In the genomic region with DNA sequence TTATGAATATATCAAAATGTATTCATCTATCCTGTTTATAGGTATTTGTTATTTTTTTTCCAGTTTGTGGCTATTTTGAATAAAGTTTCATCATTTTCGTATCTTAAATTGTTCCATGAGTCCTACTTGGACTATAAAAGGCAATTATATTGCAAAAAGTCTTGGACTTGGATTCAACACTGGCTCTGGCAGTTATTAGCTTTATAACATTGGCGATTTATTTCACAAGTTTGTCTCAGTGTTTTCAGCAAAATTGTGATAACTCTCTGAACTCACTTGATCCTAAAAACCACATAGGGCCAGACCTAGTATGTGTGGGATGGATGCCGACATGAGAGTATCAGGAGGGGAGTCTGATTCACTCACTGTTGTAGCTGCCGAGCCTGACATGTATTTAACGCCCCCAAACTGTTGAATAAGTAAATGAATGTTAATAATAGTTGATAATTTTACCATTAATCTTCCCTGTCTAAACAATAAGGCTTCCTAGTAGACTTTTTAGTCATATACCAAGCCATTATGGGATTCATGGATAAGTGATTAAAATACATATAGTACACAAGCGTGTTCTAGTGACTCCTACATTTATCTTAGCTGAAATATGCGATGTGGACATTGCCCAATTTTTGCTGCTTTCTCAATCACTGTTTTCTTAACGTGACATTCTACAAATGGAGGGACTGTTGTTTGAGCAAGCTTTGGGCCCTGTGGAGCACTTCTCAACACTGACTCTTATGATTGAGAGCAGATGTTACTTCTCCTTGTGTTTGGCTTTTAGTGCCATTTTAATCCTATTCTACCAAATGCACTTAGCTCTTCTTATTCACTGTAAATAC, we compare ENCODE assay signal across 22 cellular contexts.
DNase-seq lines count a peak whose midpoint lies in the region; ATAC-seq and TF ChIP-seq lines count a peak whose summit lies in the region.
"Had no signal": no experiment of that assay in that cellular context is flagged by ENCODE, and none has a peak within 500 bp of the region (broad histone marks: within the 10 kb centered on the region; RNA-seq: fewer than 3 reads in every experiment).

No MANE protein-coding gene starts in this region.

- H3K36me3 ChIP-seq in SK-N-MC (ENCODE audit: insufficient read depth, low read length) (no peaks in the 10 kb centered on the region), subcutaneous abdominal adipose tissue (ENCODE audit: control insufficient read depth in 5 of 5, insufficient read depth in 5 of 5, low read length in 5 of 5) (no peaks in the 10 kb centered on the region), neural progenitor cell (no peaks in the 10 kb centered on the region)
- H3K36me3 ChIP-seq: adrenal gland had no signal

- H3K4me1 Mint-ChIP-seq in natural killer cell: no peaks in the 10 kb centered on the region
- H3K4me1 Mint-ChIP-seq in neural progenitor cell: peaks cover 2% of the 10 kb centered on the region

- no peak overlapping the region for H2AFZ ChIP-seq in neural progenitor cell (replicated peaks)

- peak; percentile 58 for DNase-seq in NCI-H2171 (lab: John Stamatoyannopoulos, UW)
- DNase-seq in NCI-H2171 treated with DMSO at 0.1 percent for 48 hours (lab: John Stamatoyannopoulos, UW): no peak
- DNase-seq in SK-N-MC (ENCODE audit: low read depth, low spot score): no peak
- no peak for DNase-seq in Right ventricle myocardium superior
- DNase-seq in NCI-H1092 treated with DMSO at 0.1 percent for 48 hours (lab: John Stamatoyannopoulos, UW): no peak
- no peak for DNase-seq in natural killer cell
- no peak for DNase-seq in neural progenitor cell (ENCODE audit: low spot score)
- DNase-seq: activated CD4-positive, alpha-beta T cell treated with anti-CD3 and anti-CD28 coated beads, Interleukin-2, amount 50 U/mL, for 1 hour; activated CD8-positive, alpha-beta memory T cell treated with anti-CD3 and anti-CD28 coated beads, Interleukin-2, amount 50 U/mL, for 48 hours; activated effector memory CD4-positive, alpha-beta T cell treated with anti-CD3 and anti-CD28 coated beads, Interleukin-2, amount 50 U/mL, for 16 hours; adrenal gland; caudate nucleus; effector CD4-positive, alpha-beta T cell; GF-D8; islet precursor cell; NCI-H446 had no signal

- H3K79me2 ChIP-seq in neural progenitor cell (ENCODE audit: low read depth): no peaks in the 10 kb centered on the region

- TF ChIP-seq CTCF in natural killer cell (IDR thresholded peaks at IDR 0.05) (no peak), neural progenitor cell (IDR thresholded peaks at IDR 0.05) (no peak)

- H3K27ac Mint-ChIP-seq in natural killer cell: no peak overlapping the region
- no peak overlapping the region for H3K27ac Mint-ChIP-seq in neural progenitor cell
- H3K27ac Mint-ChIP-seq: natural killer cell treated with Interleukin-12 subunit alpha and Interleukin-12 subunit beta and Interleukin-15 and Interleukin-18, amount 100 ng/mL, for 72 hours; stimulated activated naive CD8-positive, alpha-beta T cell treated with anti-CD3 and anti-CD28 coated beads, Interleukin-15, Interleukin-2, amounts not matched to agents 100 ng/mL and 50 ng/mL, for 24 hours; type B pancreatic cell had no signal

- H3K36me3 Mint-ChIP-seq in natural killer cell: no peaks in the 10 kb centered on the region
- H3K36me3 Mint-ChIP-seq in neural progenitor cell: no peaks in the 10 kb centered on the region
- H3K36me3 Mint-ChIP-seq: natural killer cell treated with Interleukin-12 subunit alpha and Interleukin-12 subunit beta and Interleukin-15 and Interleukin-18, amount 100 ng/mL, for 72 hours; type B pancreatic cell had no signal

- H3K27me3 ChIP-seq in subcutaneous abdominal adipose tissue (ENCODE audit: control insufficient read depth in 5 of 5, insufficient read depth in 4 of 5, low read length in 5 of 5) (no peaks in the 10 kb centered on the region), neural progenitor cell (no peaks in the 10 kb centered on the region)
- H3K27me3 ChIP-seq: adrenal gland had no signal

- no peaks in the 10 kb centered on the region for H4K20me1 ChIP-seq in neural progenitor cell (ENCODE audit: low read depth)

- H3K9me3 ChIP-seq in SK-N-MC (ENCODE audit: low read depth, low read length): no peaks in the 10 kb centered on the region
- peaks cover 0 to 2% (median 0%) of the 10 kb centered on the region in 5 donors for H3K9me3 ChIP-seq in subcutaneous abdominal adipose tissue (ENCODE audit: control insufficient read depth in 5 of 5, low read length in 5 of 5)
- H3K9me3 ChIP-seq in neural progenitor cell (ENCODE audit: low read depth): peaks cover 3% of the 10 kb centered on the region
- H3K9me3 ChIP-seq: adrenal gland had no signal

- H3K9me3 Mint-ChIP-seq in natural killer cell: peaks cover 0 to 1% of the 10 kb centered on the region in 2 donors
- peaks cover 4% of the 10 kb centered on the region for H3K9me3 Mint-ChIP-seq in neural progenitor cell
- H3K9me3 Mint-ChIP-seq: natural killer cell treated with Interleukin-12 subunit alpha and Interleukin-12 subunit beta and Interleukin-15 and Interleukin-18, amount 100 ng/mL, for 72 hours had no signal

- ATAC-seq in Right ventricle myocardium superior (ENCODE audit: poor library complexity): peak; percentile 93
- ATAC-seq in natural killer cell: no peak
- ATAC-seq: natural killer cell treated with Interleukin-12 subunit alpha and Interleukin-12 subunit beta and Interleukin-15 and Interleukin-18, amount 100 ng/mL, for 72 hours had no signal

- no peak overlapping the region for H3K4me2 ChIP-seq in neural progenitor cell

- H3K9ac ChIP-seq in SK-N-MC (ENCODE audit: insufficient read length) (no peak overlapping the region), subcutaneous abdominal adipose tissue (ENCODE audit: low read length in 5 of 5) (no peak overlapping the region), neural progenitor cell (no peak overlapping the region)

- H3F3A ChIP-seq in neural progenitor cell (ENCODE audit: low read depth): peaks cover 3% of the 10 kb centered on the region

- peaks cover 0 to 20% (median 15%) of the 10 kb centered on the region in 5 donors for H3K4me1 ChIP-seq in subcutaneous abdominal adipose tissue (ENCODE audit: control insufficient read depth in 5 of 5, insufficient read depth in 5 of 5, low read length in 5 of 5)
- H3K4me1 ChIP-seq in neural progenitor cell: no peaks in the 10 kb centered on the region
- H3K4me1 ChIP-seq: adrenal gland had no signal

- intact Hi-C loops in Right ventricle myocardium superior (cut with DNase I): no loop called here
- intact Hi-C loops in natural killer cell (cut with micrococcal nuclease): no loop called here

- H3K4me3 ChIP-seq in SK-N-MC (no peak overlapping the region), subcutaneous abdominal adipose tissue (ENCODE audit: low read depth in 1 of 5, low read length in 5 of 5) (no peak overlapping the region), neural progenitor cell (no peak overlapping the region)
- H3K4me3 ChIP-seq: adrenal gland had no signal

- peaks cover 0 to 2% of the 10 kb centered on the region in 2 donors for H3K27me3 Mint-ChIP-seq in natural killer cell (ENCODE audit: low read depth in 2 of 2)
- H3K27me3 Mint-ChIP-seq in neural progenitor cell (ENCODE audit: insufficient read depth, low read depth): no peaks in the 10 kb centered on the region
- H3K27me3 Mint-ChIP-seq: type B pancreatic cell had no signal

- H3K4me3 Mint-ChIP-seq in natural killer cell (no peak overlapping the region), neural progenitor cell (no peak overlapping the region)
- H3K4me3 Mint-ChIP-seq: natural killer cell treated with Interleukin-12 subunit alpha and Interleukin-12 subunit beta and Interleukin-15 and Interleukin-18, amount 100 ng/mL, for 72 hours; stimulated activated naive CD8-positive, alpha-beta T cell treated with anti-CD3 and anti-CD28 coated beads, Interleukin-15, Interleukin-2, amounts not matched to agents 100 ng/mL and 50 ng/mL, for 24 hours; type B pancreatic cell had no signal

- H3K27ac ChIP-seq in SK-N-MC: peak overlapping the region; percentile 96
- peak overlapping the region; percentile 20 for H3K27ac ChIP-seq in subcutaneous abdominal adipose tissue (ENCODE audit: low read depth, low read length)
- H3K27ac ChIP-seq in neural progenitor cell: no peak overlapping the region
- H3K27ac ChIP-seq: 22Rv1, adrenal gland, C4-2B had no signal
